Comparison of ENCODE assay signal across 15 cellular contexts in genomic region chr16:57757883-57758282, GRCh38. TPM values are rescaled to one million over a fixed set of nuclear protein-coding genes. Genes with fewer than 3 reads are reported as not detected.
DNase-seq lines count a peak whose midpoint lies in the region; ATAC-seq and TF ChIP-seq lines count a peak whose summit lies in the region.
"Had no signal": no experiment of that assay in that cellular context is flagged by ENCODE, and none has a peak within 500 bp of the region (broad histone marks: within the 10 kb centered on the region; RNA-seq: fewer than 3 reads in every experiment).

No MANE protein-coding gene starts in this region.

- CTCF ChIA-PET in mammary epithelial cell (lab: Charles Lee; ENCODE audit: low non-redundant PET), result interaction anchor here (0.6 kb wide), 1 partner anchor 104 kb away, joined by 39 read pairs; no protein-coding TSS in a partner anchor

- in situ Hi-C loops in mammary epithelial cell (cut with MboI; ENCODE audit: low sequenced_read_pairs in 2 of 2), result loop anchor here in 1 of 2 donors (10.0 kb wide), 2 partner anchors 107 to 247 kb away; partner anchors contain the start of genes USB1 and ZNF319

- H2AFZ ChIP-seq in mammary epithelial cell (ENCODE audit: low read depth, low read length) (no peak overlapping the region), mesenchymal stem cell (ENCODE audit: low read depth, low read length) (no peak overlapping the region)

- dilution Hi-C loops in mammary epithelial cell (cut with HindIII; ENCODE audit: low sequenced_read_pairs), result loop anchor here (5.0 kb wide), 2 partner anchors 39 to 71 kb away; no protein-coding TSS in a partner anchor

- H3K27ac ChIP-seq in breast epithelium (peak overlapping the region; percentile 29 to 53), mammary epithelial cell (ENCODE audit: insufficient read depth, low read depth, low read length) (no peak overlapping the region), dorsolateral prefrontal cortex (peak overlapping the region in 42 of 59 donors; percentile 5 to 85 (median 58)), mesenchymal stem cell (ENCODE audit: low read length, poor library complexity, severe bottlenecking) (peak overlapping the region; percentile 36), upper lobe of left lung (peak overlapping the region in 3 of 4 donors; percentile 63 to 72 (median 68))
- H3K27ac ChIP-seq: brain microvascular endothelial cell, WERI-Rb-1 had no signal

- no peak overlapping the region for H2BK120ac ChIP-seq in mesenchymal stem cell (ENCODE audit: low read depth, low read length)

- intact Hi-C loops in breast epithelium (cut with DNase I; ENCODE audit: low total_unique reads), result loop anchor here (1.0 to 10.0 kb wide), 2 partner anchors 14 to 87 kb away; no protein-coding TSS in a partner anchor
- intact Hi-C loops in mammary epithelial cell (cut with micrococcal nuclease), result loop anchor here (1.0 to 2.0 kb wide), 6 partner anchors 37 to 242 kb away; partner anchors contain the start of gene ZNF319
- intact Hi-C loops in dorsolateral prefrontal cortex (cut with DNase I), result loop anchor here (5.0 to 10.0 kb wide), 5 partner anchors 44 to 369 kb away; partner anchors contain the start of genes USB1 (in 2 of the 2), ZNF319 (in 2 of the 2), CFAP20 (in 1 of the 2) and KIFC3 (in 1 of the 2)

- TF ChIP-seq POLR2A in breast epithelium (IDR thresholded peaks at IDR 0.05) (no peak), upper lobe of left lung (IDR thresholded peaks at IDR 0.05) (no peak)

- H2AK5ac ChIP-seq in mesenchymal stem cell (ENCODE audit: low read length, severe bottlenecking), result peak overlapping the region; percentile 10

- no peak overlapping the region for H3K4me2 ChIP-seq in mammary epithelial cell (ENCODE audit: insufficient read depth, low read depth, low read length)
- H3K4me2 ChIP-seq in mesenchymal stem cell (ENCODE audit: low read length, poor library complexity, severe bottlenecking), result no peak overlapping the region

- ATAC-seq in upper lobe of left lung (ENCODE audit: low FRiP score in 2 of 2), result no peak
- ATAC-seq in HG03439 (IDR thresholded peaks at IDR 0.05; ENCODE audit: unreplicated experiment), result no peak

- TF ChIP-seq CTCF in breast epithelium (IDR thresholded peaks at IDR 0.05) (no peak), mammary epithelial cell (conservative IDR thresholded peaks at IDR 0.05 in 1 of 2, IDR thresholded peaks at IDR 0.05 in 1 of 2; ENCODE audit: extremely low read depth in 1 of 2, insufficient read depth in 1 of 2, low read depth in 1 of 2, low read length in 2 of 2) (no peak), dorsolateral prefrontal cortex (IDR thresholded peaks at IDR 0.05 in 54 of 56, conservative IDR thresholded peaks at IDR 0.05 in 2 of 56; ENCODE audit: low read depth in 1 of 56, partially characterized antibody in 56 of 56) (no peak), upper lobe of left lung (IDR thresholded peaks at IDR 0.05) (no peak)

- H3K79me2 ChIP-seq in mammary epithelial cell (ENCODE audit: insufficient read depth, low read length), result no peaks in the 10 kb centered on the region

- no peak for TF ChIP-seq EP300 in upper lobe of left lung (IDR thresholded peaks at IDR 0.05)

- H3K9ac ChIP-seq in mammary epithelial cell (ENCODE audit: insufficient read depth, low read length) (no peak overlapping the region), mesenchymal stem cell (ENCODE audit: low read length) (no peak overlapping the region)

- H4K8ac ChIP-seq in mesenchymal stem cell (ENCODE audit: low read length), result no peak overlapping the region

- H3K4me1 ChIP-seq in breast epithelium (no peaks in the 10 kb centered on the region), mammary epithelial cell (ENCODE audit: insufficient read depth, low read length) (peaks cover 10% of the 10 kb centered on the region), mesenchymal stem cell (ENCODE audit: control insufficient read depth, insufficient read depth, low read depth, low read length) (peaks cover 66% of the 10 kb centered on the region), upper lobe of left lung (peaks cover 4 to 11% (median 9%) of the 10 kb centered on the region in 4 donors)

- no peak overlapping the region for H4K91ac ChIP-seq in mesenchymal stem cell (ENCODE audit: low read length)

- H2BK5ac ChIP-seq in mesenchymal stem cell (ENCODE audit: low read depth, low read length, poor library complexity, severe bottlenecking), result no peak overlapping the region

- H3K23ac ChIP-seq in mesenchymal stem cell (ENCODE audit: low read length in 2 of 2), result no peak overlapping the region

- no peaks in the 10 kb centered on the region for H3K36me3 ChIP-seq in breast epithelium
- H3K36me3 ChIP-seq in mammary epithelial cell (ENCODE audit: insufficient read depth, low read length), result no peaks in the 10 kb centered on the region
- H3K36me3 ChIP-seq in mesenchymal stem cell (ENCODE audit: control insufficient read depth in 1 of 2, insufficient read depth in 2 of 2, low read depth in 1 of 2, low read length in 2 of 2), result peaks cover 38 to 96% of the 10 kb centered on the region in 2 experiments
- peaks cover 7 to 92% (median 54%) of the 10 kb centered on the region in 4 donors for H3K36me3 ChIP-seq in upper lobe of left lung

- no peak overlapping the region for H3K4ac ChIP-seq in mesenchymal stem cell (ENCODE audit: low read depth in 1 of 2, low read length in 2 of 2)

- H2BK15ac ChIP-seq in mesenchymal stem cell (ENCODE audit: low read depth, poor library complexity, severe bottlenecking), result no peak overlapping the region

- no peak for DNase-seq in breast epithelium (ENCODE audit: low spot score in 2 of 2)
- DNase-seq in mammary epithelial cell, result no peak
- DNase-seq in dorsolateral prefrontal cortex, result no peak
- DNase-seq in mesenchymal stem cell, result no peak
- no peak for DNase-seq in upper lobe of left lung
- DNase-seq in DMS 273 treated with DMSO at 0.1 percent for 48 hours (lab: John Stamatoyannopoulos, UW), result no peak
- DNase-seq in hypothalamus (lab: John Stamatoyannopoulos, UW), result no peak
- DNase-seq: NCI-H510A, SHP77 treated with DMSO at 0.1 percent for 48 hours had no signal

- H3K79me1 ChIP-seq in mesenchymal stem cell (replicated peaks; ENCODE audit: low read length, poor library complexity, severe bottlenecking), result peaks cover 8% of the 10 kb centered on the region

- no TSS peak for BruUV-seq in mammary epithelial cell (replicated peaks; lab: Mats Ljungman, UMichigan)

- H3K27me3 ChIP-seq in breast epithelium (no peaks in the 10 kb centered on the region), mammary epithelial cell (ENCODE audit: insufficient read depth, low read length) (no peaks in the 10 kb centered on the region), dorsolateral prefrontal cortex (no peaks in the 10 kb centered on the region), mesenchymal stem cell (ENCODE audit: control insufficient read depth in 1 of 2, insufficient read depth in 1 of 2, low read length in 2 of 2) (no peaks in the 10 kb centered on the region), upper lobe of left lung (no peaks in the 10 kb centered on the region)
- H3K27me3 ChIP-seq: brain microvascular endothelial cell had no signal

- WGBS in mammary epithelial cell (ENCODE audit: low coverage, missing lambda C conversion rate), result 97% methylated on average over 5 of the region's 7 CpGs
- over 99% methylated on average over 5 of the region's 7 CpGs for WGBS in mesenchymal stem cell
- 88 to 94% methylated on average over 6 to 7 of the region's 7 CpGs for WGBS in upper lobe of left lung, 2 donors

- H3K9me3 ChIP-seq in breast epithelium, result no peaks in the 10 kb centered on the region
- H3K9me3 ChIP-seq in mammary epithelial cell (replicated peaks; ENCODE audit: insufficient read depth, low read length), result no peaks in the 10 kb centered on the region
- no peaks in the 10 kb centered on the region for H3K9me3 ChIP-seq in mesenchymal stem cell (ENCODE audit: control insufficient read depth, low read length)
- H3K9me3 ChIP-seq in upper lobe of left lung, result no peaks in the 10 kb centered on the region

- no peaks in the 10 kb centered on the region for H4K20me1 ChIP-seq in mammary epithelial cell (ENCODE audit: insufficient read depth, low read length)

- H3K4me3 ChIP-seq in breast epithelium (no peak overlapping the region), mammary epithelial cell (replicated peaks in 1 of 3; ENCODE audit: insufficient read depth in 1 of 3, low read depth in 2 of 3, low read length in 3 of 3) (no peak overlapping the region), dorsolateral prefrontal cortex (no peak overlapping the region), mesenchymal stem cell (ENCODE audit: insufficient read depth in 1 of 2, low read depth in 1 of 2, low read length in 2 of 2) (no peak overlapping the region), upper lobe of left lung (no peak overlapping the region)
- H3K4me3 ChIP-seq: GM12878 had no signal

- no peak overlapping the region for H2BK12ac ChIP-seq in mesenchymal stem cell (ENCODE audit: low read length in 2 of 2)

- H3K14ac ChIP-seq in mesenchymal stem cell (ENCODE audit: low read length in 2 of 2), result no peak overlapping the region

- no peak overlapping the region for H3K18ac ChIP-seq in mesenchymal stem cell (ENCODE audit: low read depth in 1 of 2, low read length in 2 of 2)

RNA-seq across cellular contexts. Expression of gene KATNB1, which starts 22.3 kb away (rescaled TPM):
- total RNA-seq in breast epithelium (10 to 100 TPM; 15.5 to 20.9 (median 17.0) TPM), mammary epithelial cell (10 to 100 TPM; 20.4 to 24.0 TPM), dorsolateral prefrontal cortex (10 to 100 TPM; 30.7 to 87.4 (median 61.2) TPM), upper lobe of left lung (10 to 100 TPM; 19.6 to 26.6 (median 21.5) TPM)
- 25.6 TPM for polyA plus RNA-seq in mammary epithelial cell
- 48.0 TPM for polyA minus RNA-seq in mammary epithelial cell
- 9.7 TPM for polyA plus RNA-seq in mesenchymal stem cell (2013, experiment 1 of 2)
- 9.8 TPM for polyA plus RNA-seq in mesenchymal stem cell (2013, experiment 2 of 2)

RNA-seq across cellular contexts. Expression of gene KIFC3, which starts 44.4 kb away (rescaled TPM):
- total RNA-seq in breast epithelium (10 to 100 TPM; 15.7 to 36.1 (median 35.1) TPM), mammary epithelial cell (10 to 100 TPM; 35.8 to 59.8 TPM), dorsolateral prefrontal cortex (10 to 100 TPM; 29.4 to 72.9 (median 48.3) TPM), upper lobe of left lung (100 to 1,000 TPM in 4 of 6 donors, 10 to 100 TPM in 2; 82.6 to 340 (median 110) TPM)
- polyA plus RNA-seq in mammary epithelial cell, result 21.9 TPM
- polyA minus RNA-seq in mammary epithelial cell, result 9.4 TPM
- polyA plus RNA-seq in mesenchymal stem cell (2013, experiment 1 of 2), result 28.1 TPM
- polyA plus RNA-seq in mesenchymal stem cell (2013, experiment 2 of 2), result 25.8 TPM
- polyA plus RNA-seq: CD4-positive, alpha-beta memory T cell; naive thymus-derived CD4-positive, alpha-beta T cell had no signal
